In genomic region chr12:56315626-56316473, GRCh38 we compare ENCODE assay signal across 8 cellular contexts. TPM values are rescaled to one million over a fixed set of nuclear protein-coding genes. Genes with fewer than 3 reads are reported as not detected.
DNase-seq lines count a peak whose midpoint lies in the region; ATAC-seq, FAIRE-seq and TF ChIP-seq lines count a peak whose summit lies in the region.

CNPY2 (minus strand) TSS chr12:56315988; CDS start chr12:56315217, 771 bp downstream.

- peak; percentile 85 for ATAC-seq in GM21786 (IDR thresholded peaks at IDR 0.05; ENCODE audit: unreplicated experiment)
- ATAC-seq in activated T-cell treated with anti-CD3 and anti-CD28 coated beads, Interleukin-2, amount 50 U/mL, for 72 hours (replicated peaks in 1 of 2): peak; percentile 91 to 93

- H3K27ac ChIP-seq in KOPT-K1 (ENCODE audit: low read depth, low read length, poor library complexity, severe bottlenecking): peak within 1 kb of the TSS; percentile 85
- H3K27ac ChIP-seq in esophagus squamous epithelium: peak within 1 kb of the TSS; percentile 86 to 97 (median 92)

- peak; percentile 81 for FAIRE-seq in RCC 7860 (lab: Jason Lieb, UNC)

- WGBS in esophagus squamous epithelium, 2 donors: 0% methylated on average over 7 to 11 of the region's 62 CpGs

- intact Hi-C loops in esophagus squamous epithelium (cut with DNase I): no loop called here

- TF ChIP-seq CTCF in esophagus squamous epithelium (IDR thresholded peaks at IDR 0.05): peak in 1 of 6 experiments; percentile 25

- peaks cover 13 to 22% (median 14%) of the 10 kb centered on the region in 3 donors for H3K4me1 ChIP-seq in esophagus squamous epithelium

- peaks cover 11% of the 10 kb centered on the region for H3K4me1 Mint-ChIP-seq in activated T-cell treated with anti-CD3 and anti-CD28 coated beads, Interleukin-2, amount 50 U/mL, for 72 hours (ENCODE audit: low read depth)

- peak within 1 kb of the TSS; percentile 98 for H3K27ac Mint-ChIP-seq in activated T-cell treated with anti-CD3 and anti-CD28 coated beads, Interleukin-2, amount 50 U/mL, for 72 hours

- H3K36me3 ChIP-seq in KOPT-K1 (ENCODE audit: insufficient read depth, low read length) (peaks cover 58% of the 10 kb centered on the region), esophagus squamous epithelium (peaks cover 2 to 70% (median 4%) of the 10 kb centered on the region in 3 donors)

- H3K36me3 Mint-ChIP-seq in activated T-cell treated with anti-CD3 and anti-CD28 coated beads, Interleukin-2, amount 50 U/mL, for 72 hours (ENCODE audit: insufficient read depth in 2 of 2): peaks cover 7 to 13% of the 10 kb centered on the region in 2 donors

- DNase-seq in DMS79 treated with DMSO at 0.1 percent for 48 hours (lab: John Stamatoyannopoulos, UW) (peak; percentile 84), RCC 7860 (ENCODE audit: low spot score) (peak; percentile 97), esophagus squamous epithelium (lab: John Stamatoyannopoulos, UW) (peak; percentile 95), myocyte (ENCODE audit: low read depth) (peak; percentile 99)
- DNase-seq in activated T-cell treated with anti-CD3 and anti-CD28 coated beads, Interleukin-2, amount 50 U/mL, for 72 hours: peak; percentile 91 to 94
- DNase-seq in stimulated activated CD8-positive, alpha-beta memory T cell treated with anti-CD3 and anti-CD28 coated beads, Interleukin-7, amount 100 ng/mL, for 48 hours (ENCODE audit: extremely low read depth in 1 of 2, low read depth in 1 of 2): peak; percentile 93 to 98

- no peaks in the 10 kb centered on the region for H3K27me3 Mint-ChIP-seq in activated T-cell treated with anti-CD3 and anti-CD28 coated beads, Interleukin-2, amount 50 U/mL, for 72 hours (ENCODE audit: low read depth)

- peak in 3 of 4 donors; percentile 8 to 84 (median 74) for TF ChIP-seq POLR2A in esophagus squamous epithelium (IDR thresholded peaks at IDR 0.05)

- no peaks in the 10 kb centered on the region for H3K27me3 ChIP-seq in esophagus squamous epithelium

- peak within 1 kb of the TSS; percentile 99 for H3K4me3 Mint-ChIP-seq in activated T-cell treated with anti-CD3 and anti-CD28 coated beads, Interleukin-2, amount 50 U/mL, for 72 hours

- H3K9me3 Mint-ChIP-seq in activated T-cell treated with anti-CD3 and anti-CD28 coated beads, Interleukin-2, amount 50 U/mL, for 72 hours: no peaks in the 10 kb centered on the region

- peak within 1 kb of the TSS; percentile 57 to 96 (median 84) for H3K4me3 ChIP-seq in esophagus squamous epithelium

- H3K9me3 ChIP-seq in KOPT-K1 (ENCODE audit: insufficient read depth, low read length, poor library complexity, severe bottlenecking): no peaks in the 10 kb centered on the region
- no peaks in the 10 kb centered on the region for H3K9me3 ChIP-seq in esophagus squamous epithelium

RNA-seq across cellular contexts. Expression of gene CNPY2, which starts in this region (rescaled TPM):
- 100 to 1,000 TPM in 1 of 2 donors, 10 to 100 TPM in 1; 97.8 to 117 TPM for total RNA-seq in activated T-cell treated with anti-CD3 and anti-CD28 coated beads, Interleukin-2, amount 50 U/mL, for 72 hours
- total RNA-seq in esophagus squamous epithelium (10 to 100 TPM; 37.2 to 66.6 (median 55.3) TPM), myocyte (83.1 and 92.9 TPM in 2 replicates)
- polyA plus RNA-seq in myocyte (2012): 142 TPM

Comparison
In these comparisons a context has a peak if more than half of its experiments do, and no peak if none do; other contexts are left out.
1. Peak in every context shown above with its lines: DNase-seq, ATAC-seq, H3K4me3 ChIP-seq and H3K27ac ChIP-seq.